ENCODE assay signal across 21 cellular contexts in genomic region chr13:27915301-27916207, GRCh38. TPM values are rescaled to one million over a fixed set of nuclear protein-coding genes. Genes with fewer than 3 reads are reported as not detected.
DNase-seq lines count a peak whose midpoint lies in the region; ATAC-seq, FAIRE-seq and TF ChIP-seq lines count a peak whose summit lies in the region.
"Had no signal": no experiment of that assay in that cellular context is flagged by ENCODE, and none has a peak within 500 bp of the region (broad histone marks: within the 10 kb centered on the region; RNA-seq: fewer than 3 reads in every experiment).

No MANE protein-coding gene starts in this region.

- no peaks in the 10 kb centered on the region for H3K79me1 ChIP-seq in H1 (ENCODE audit: low read depth, low read length)

- no peaks in the 10 kb centered on the region for H3K9me3 Mint-ChIP-seq in activated naive CD8-positive, alpha-beta T cell treated with anti-CD3 and anti-CD28 coated beads for 36 hours
- H3K9me3 Mint-ChIP-seq: HFFc6 had no signal

- H3K27ac ChIP-seq in PC-3 (ENCODE audit: low read length): no peak overlapping the region
- H3K27ac ChIP-seq in H1 (ENCODE audit: low read depth, low read length): no peak overlapping the region
- no peak overlapping the region for H3K27ac ChIP-seq in lung (ENCODE audit: low read depth in 1 of 2, low read length in 1 of 2)
- no peak overlapping the region for H3K27ac ChIP-seq in MM.1S (ENCODE audit: low read length)

- H3F3A ChIP-seq in PC-3 (ENCODE audit: low read length, unreplicated experiment) (no peaks in the 10 kb centered on the region), MM.1S (ENCODE audit: insufficient read depth, low read length) (no peaks in the 10 kb centered on the region)

- H3K23ac ChIP-seq in H1 (ENCODE audit: insufficient read length): no peak overlapping the region

- no peak overlapping the region for H3K27ac Mint-ChIP-seq in activated naive CD8-positive, alpha-beta T cell treated with anti-CD3 and anti-CD28 coated beads for 36 hours
- H3K27ac Mint-ChIP-seq: HFFc6 had no signal

- 0 out of 2 replicates have a peak overlapping the region, but pooled peaks have one; percentile 39 for H2AFZ ChIP-seq in PC-3 (ENCODE audit: low read length)
- no peak overlapping the region for H2AFZ ChIP-seq in H1 (ENCODE audit: low read length)
- no peak overlapping the region for H2AFZ ChIP-seq in MM.1S (ENCODE audit: low read length)

- H4K8ac ChIP-seq in H1 (ENCODE audit: extremely low read depth, insufficient read depth, low read length): no peak overlapping the region

- H3K18ac ChIP-seq in H1 (ENCODE audit: extremely low read depth, low read length): no peak overlapping the region

- no peak overlapping the region for H2BK5ac ChIP-seq in H1 (ENCODE audit: low read depth, low read length)

- H3K14ac ChIP-seq in H1 (ENCODE audit: insufficient read length): no peak overlapping the region

- H3K36me3 ChIP-seq in PC-3 (ENCODE audit: low read depth, low read length) (no peaks in the 10 kb centered on the region), H1 (ENCODE audit: control insufficient read depth in 2 of 4, insufficient read depth in 4 of 4, low read length in 3 of 4) (no peaks in the 10 kb centered on the region; a peak in 1 of 8 replicates), lung (ENCODE audit: control insufficient read depth in 2 of 2, insufficient read depth in 2 of 2, low read length in 2 of 2) (no peaks in the 10 kb centered on the region), MM.1S (replicated peaks; ENCODE audit: insufficient read depth, low read length) (no peaks in the 10 kb centered on the region)

- no peak overlapping the region for H3K4ac ChIP-seq in H1 (replicated peaks; ENCODE audit: insufficient read length, low read depth, low read length)

- no peak overlapping the region for H3K4me3 ChIP-seq in PC-3 (ENCODE audit: low read length)
- no peak overlapping the region for H3K4me3 ChIP-seq in H1 (ENCODE audit: extremely low read depth in 1 of 4, insufficient read depth in 2 of 4, low read depth in 3 of 4, low read length in 4 of 4)
- no peak overlapping the region for H3K4me3 ChIP-seq in lung
- no peak overlapping the region for H3K4me3 ChIP-seq in MM.1S (ENCODE audit: low read length)

- FAIRE-seq in H1 (lab: Jason Lieb, UNC): no peak
- FAIRE-seq: G401.6, GM12891 had no signal

- POLR2A ChIA-PET in PC-3 (lab: Charles Lee; ENCODE audit: unreplicated experiment): no interaction called here
- POLR2A ChIA-PET in H1 (lab: Charles Lee; ENCODE audit: partially characterized antibody): interaction anchor here (0.8 to 1.0 kb wide), 2 partner anchors 9 to 43 kb away, joined by 3 to 4 read pairs; no protein-coding TSS in a partner anchor

- WGBS in H1 (ENCODE audit: extremely low coverage in 1 of 2, insufficient coverage in 1 of 2, insufficient read length in 1 of 2, insufficient replicate concordance in 2 of 2, low coverage in 1 of 2, low lambda C conversion rate in 2 of 2, missing lambda C conversion rate in 1 of 2), 2 experiments: 50% methylated on average over 10 of the region's 10 CpGs; no CpG with 5 or more reads in 1 of the 2 experiments
- 36 to 46% methylated on average over 10 of the region's 10 CpGs for WGBS in lung, 2 donors

- H3K9ac ChIP-seq in PC-3 (ENCODE audit: low read length): no peak overlapping the region
- H3K9ac ChIP-seq in H1 (replicated peaks in 1 of 4; ENCODE audit: extremely low read depth in 1 of 4, low read depth in 3 of 4, low read length in 3 of 4): no peak overlapping the region
- no peak overlapping the region for H3K9ac ChIP-seq in MM.1S (ENCODE audit: low read length)

- H3K9me3 ChIP-seq in PC-3 (ENCODE audit: low read length) (no peaks in the 10 kb centered on the region), H1 (ENCODE audit: insufficient read depth in 2 of 2, low read depth in 1 of 2, low read length in 1 of 2) (peaks cover 0 to 3% of the 10 kb centered on the region in 2 experiments; a peak in 1 of 4 replicates), lung (ENCODE audit: control insufficient read depth in 2 of 2, insufficient read depth in 1 of 2, low read length in 1 of 2) (peaks cover 0 to 16% of the 10 kb centered on the region in 2 donors), MM.1S (replicated peaks; ENCODE audit: insufficient read depth, low read length) (no peaks in the 10 kb centered on the region)
- H3K9me3 ChIP-seq: Caco-2 had no signal

- H2BK20ac ChIP-seq in H1 (ENCODE audit: low read length): no peak overlapping the region

- intact Hi-C loops in PC-3 (cut with micrococcal nuclease): no loop called here

- no peak for TF ChIP-seq CTCF in PC-3 (conservative IDR thresholded peaks at IDR 0.05; ENCODE audit: low read depth, low read length)
- TF ChIP-seq CTCF in H1 (IDR thresholded peaks at IDR 0.05; ENCODE audit: control extremely low read depth in 1 of 3, insufficient read depth in 1 of 3, low read depth in 1 of 3, low read length in 3 of 3): no peak
- no peak for TF ChIP-seq CTCF in lung (IDR thresholded peaks at IDR 0.05; ENCODE audit: control extremely low read depth, extremely low read depth)
- no peak for TF ChIP-seq CTCF in MM.1S (IDR thresholded peaks at IDR 0.05; ENCODE audit: low read length)

- peaks cover 86% of the 10 kb centered on the region for H3K27me3 Mint-ChIP-seq in activated naive CD8-positive, alpha-beta T cell treated with anti-CD3 and anti-CD28 coated beads for 36 hours

- no peak overlapping the region for H4K5ac ChIP-seq in H1 (ENCODE audit: insufficient read length, low read depth, low read length)

- no peak overlapping the region for H2BK12ac ChIP-seq in H1 (ENCODE audit: low read depth, low read length)

- H3K23me2 ChIP-seq in H1 (ENCODE audit: low read depth, low read length): no peaks in the 10 kb centered on the region; the same call in 1 of the 2 replicates

- H3K9me2 ChIP-seq in PC-3 (replicated peaks; ENCODE audit: low read length) (no peaks in the 10 kb centered on the region), MM.1S (replicated peaks; ENCODE audit: insufficient read depth, low read length) (no peaks in the 10 kb centered on the region)

- TF ChIP-seq POLR2A in H1 (IDR thresholded peaks at IDR 0.05; ENCODE audit: control extremely low read depth in 1 of 2, low read depth in 2 of 2, low read length in 2 of 2): no peak

- ATAC-seq in PC-3: peak; percentile 71
- no peak for ATAC-seq in lung (ENCODE audit: insufficient read depth, low FRiP score)
- ATAC-seq in HG02798 (IDR thresholded peaks at IDR 0.05; ENCODE audit: poor library complexity, unreplicated experiment): no peak
- no peak for ATAC-seq in HG03521 (IDR thresholded peaks at IDR 0.05; ENCODE audit: unreplicated experiment)

- H2BK120ac ChIP-seq in H1 (replicated peaks; ENCODE audit: low read depth, low read length): no peak overlapping the region

- DNase-seq in Daoy (ENCODE audit: low read depth) (peak; percentile 48), PC-3 (peak; percentile 54), H1 (ENCODE audit: low read depth in 1 of 2, low spot score in 2 of 2) (peak in 1 of 2 experiments; percentile 39), lung (ENCODE audit: low spot score) (peak; percentile 16), MM.1S (no peak)
- no peak for DNase-seq in activated naive CD8-positive, alpha-beta T cell treated with anti-CD3 and anti-CD28 coated beads for 36 hours
- DNase-seq: Caco-2, DMS79, HFFc6, IMR-90, NCI-H1436 treated with DMSO at 0.1 percent for 48 hours, NCI-H2081, NCI-H510A treated with DMSO at 0.1 percent for 48 hours had no signal

- H2BK15ac ChIP-seq in H1 (ENCODE audit: low read length): no peak overlapping the region

- H4K20me1 ChIP-seq in PC-3 (ENCODE audit: low read length): no peaks in the 10 kb centered on the region
- peaks cover 7 to 16% of the 10 kb centered on the region in 2 experiments for H4K20me1 ChIP-seq in H1 (replicated peaks in 1 of 2; ENCODE audit: control insufficient read depth in 1 of 2, insufficient read depth in 2 of 2, low read length in 2 of 2)
- no peaks in the 10 kb centered on the region for H4K20me1 ChIP-seq in MM.1S (ENCODE audit: insufficient read depth, low read length)

- no peak overlapping the region for H2AK5ac ChIP-seq in H1 (ENCODE audit: low read depth, low read length)

- H3K4me1 Mint-ChIP-seq in activated naive CD8-positive, alpha-beta T cell treated with anti-CD3 and anti-CD28 coated beads for 36 hours: peaks cover 22% of the 10 kb centered on the region

- CTCF ChIA-PET in PC-3 (lab: Charles Lee) (no interaction called here), H1 (lab: Charles Lee; ENCODE audit: partially characterized antibody) (interaction anchor here (0.6 to 3.2 kb wide), 21 partner anchors 11 to 542 kb away, joined by 3 to 18 read pairs (median 4); no protein-coding TSS in a partner anchor)

- H3K79me2 ChIP-seq in PC-3 (ENCODE audit: low read length) (no peaks in the 10 kb centered on the region), H1 (ENCODE audit: control insufficient read depth in 1 of 2, insufficient read depth in 2 of 2, low read length in 2 of 2) (no peaks in the 10 kb centered on the region), MM.1S (ENCODE audit: low read length) (no peaks in the 10 kb centered on the region)

- H3K27me3 ChIP-seq in PC-3 (ENCODE audit: low read length) (peaks cover under 1% of the 10 kb centered on the region; the same call in 1 of the 2 replicates), H1 (replicated peaks in 1 of 4; ENCODE audit: control insufficient read depth in 3 of 4, extremely low read depth in 1 of 4, insufficient read depth in 3 of 4, low read length in 3 of 4) (peaks cover 53 to 76% (median 64%) of the 10 kb centered on the region in 4 experiments), lung (ENCODE audit: control insufficient read depth, insufficient read depth) (peaks cover 25% of the 10 kb centered on the region), MM.1S (replicated peaks; ENCODE audit: insufficient read depth, low read length) (no peaks in the 10 kb centered on the region)

- H3K4me3 Mint-ChIP-seq in activated naive CD8-positive, alpha-beta T cell treated with anti-CD3 and anti-CD28 coated beads for 36 hours: no peak overlapping the region
- H3K4me3 Mint-ChIP-seq: HFFc6 had no signal

- H3K4me2 ChIP-seq in PC-3 (ENCODE audit: low read length): peak overlapping the region; percentile 18
- H3K4me2 ChIP-seq in H1 (ENCODE audit: insufficient read depth in 1 of 2, low read depth in 2 of 2, low read length in 2 of 2): no peak overlapping the region
- H3K4me2 ChIP-seq in MM.1S (ENCODE audit: low read depth, low read length): no peak overlapping the region

- no TSS peak for BruUV-seq in PC-3 (replicated peaks; lab: Mats Ljungman, UMichigan)

- TF ChIP-seq RAD21 in H1 (IDR thresholded peaks at IDR 0.05 in 1 of 2, conservative IDR thresholded peaks at IDR 0.05 in 1 of 2; ENCODE audit: low read depth in 2 of 2, low read length in 2 of 2): no peak

- H4K91ac ChIP-seq in H1 (replicated peaks; ENCODE audit: insufficient read length, low read length): no peak overlapping the region

- no peaks in the 10 kb centered on the region for H3K36me3 Mint-ChIP-seq in activated naive CD8-positive, alpha-beta T cell treated with anti-CD3 and anti-CD28 coated beads for 36 hours

- no peak for TF ChIP-seq EP300 in H1 (IDR thresholded peaks at IDR 0.05; ENCODE audit: borderline replicate concordance in 1 of 2, low read depth in 2 of 2, low read length in 2 of 2)

- H3K4me1 ChIP-seq in PC-3 (ENCODE audit: insufficient read depth, low read length): peaks cover 22% of the 10 kb centered on the region
- H3K4me1 ChIP-seq in H1 (replicated peaks in 1 of 4; ENCODE audit: control insufficient read depth in 3 of 4, insufficient read depth in 4 of 4, low read length in 3 of 4): peaks cover 6 to 18% (median 11%) of the 10 kb centered on the region in 4 experiments
- peaks cover 0 to 17% of the 10 kb centered on the region in 2 donors for H3K4me1 ChIP-seq in lung (ENCODE audit: control insufficient read depth in 2 of 2, insufficient read depth in 2 of 2, low read length in 2 of 2)
- no peaks in the 10 kb centered on the region for H3K4me1 ChIP-seq in MM.1S (ENCODE audit: low read length)

- H3K56ac ChIP-seq in H1 (replicated peaks; ENCODE audit: insufficient read length, low read depth, low read length): no peak overlapping the region

RNA-seq across cellular contexts. Expression of gene PDX1, which starts 4.2 kb away (rescaled TPM):
- not detected in 2 replicates for total RNA-seq in Daoy (2014; rRNA removed; shearing (Covaris generic))
- 0.17 TPM in 1 of 2 replicates, not detected in the other for total RNA-seq in PC-3 (2014; rRNA removed)
- total RNA-seq in H1 (2021; fragmentation: NEBNext Ultra II Directional; extraction: Animal tissue kit (Norgen Biotek cat#: 25700)): not detected in 2 replicates
- polyA plus RNA-seq in H1 (2011; rRNA removed): not detected in 2 replicates
- not detected for polyA plus RNA-seq in H1 (2011; cell fraction: cytosol; rRNA removed)
- not detected for polyA plus RNA-seq in H1 (2011; cell fraction: nucleus; rRNA removed)
- not detected in 4 replicates for polyA plus RNA-seq in H1 (2012, experiment 1 of 2)
- polyA plus RNA-seq in H1 (2012, experiment 2 of 2): not detected
- polyA plus RNA-seq in H1 (2013, experiment 1 of 2): not detected
- not detected for polyA plus RNA-seq in H1 (2013, experiment 2 of 2)
- polyA minus RNA-seq in H1 (2011; rRNA and poly(A)+ RNA removed): not detected in 2 replicates
- not detected for polyA minus RNA-seq in H1 (2011; cell fraction: cytosol; rRNA and poly(A)+ RNA removed)
- polyA minus RNA-seq in H1 (2011; cell fraction: nucleus; rRNA and poly(A)+ RNA removed): not detected
- total RNA-seq in lung: not detected
- not detected for polyA plus RNA-seq in lung
- not detected for total RNA-seq in activated naive CD8-positive, alpha-beta T cell treated with anti-CD3 and anti-CD28 coated beads for 36 hours
- total RNA-seq: A673, HFFc6, IMR-90, LHCN-M2, RPMI7951 had no signal
- polyA plus RNA-seq: CD14-positive monocyte, IMR-90 had no signal

RNA-seq across cellular contexts. Expression of gene CDX2, which starts 53.6 kb away (rescaled TPM):
- not detected in 2 replicates for total RNA-seq in Daoy (2014; rRNA removed; shearing (Covaris generic))
- 0.62 TPM in 1 of 2 replicates, not detected in the other for total RNA-seq in PC-3 (2014; rRNA removed)
- total RNA-seq in H1 (2021; fragmentation: NEBNext Ultra II Directional; extraction: Animal tissue kit (Norgen Biotek cat#: 25700)): 0.09 TPM in 1 of 2 replicates, not detected in the other
- polyA plus RNA-seq in H1 (2011; rRNA removed): not detected in 2 replicates
- not detected for polyA plus RNA-seq in H1 (2011; cell fraction: cytosol; rRNA removed)
- polyA plus RNA-seq in H1 (2011; cell fraction: nucleus; rRNA removed): 0.03 TPM
- 0.04 to 0.08 TPM (median 0.05 TPM) in 3 of 4 replicates, not detected in the other for polyA plus RNA-seq in H1 (2012, experiment 1 of 2)
- 0.13 TPM for polyA plus RNA-seq in H1 (2012, experiment 2 of 2)
- polyA plus RNA-seq in H1 (2013, experiment 1 of 2): 0.06 TPM
- 0.17 TPM for polyA plus RNA-seq in H1 (2013, experiment 2 of 2)
- polyA minus RNA-seq in H1 (2011; rRNA and poly(A)+ RNA removed): 0.06 TPM in 1 of 2 replicates, not detected in the other
- not detected for polyA minus RNA-seq in H1 (2011; cell fraction: cytosol; rRNA and poly(A)+ RNA removed)
- not detected for polyA minus RNA-seq in H1 (2011; cell fraction: nucleus; rRNA and poly(A)+ RNA removed)
- total RNA-seq in lung: under 1 TPM in 1 of 2 donors, not detected in 1; 0.12 TPM
- not detected for polyA plus RNA-seq in lung
- not detected for total RNA-seq in activated naive CD8-positive, alpha-beta T cell treated with anti-CD3 and anti-CD28 coated beads for 36 hours
- total RNA-seq: A673, HFFc6, IMR-90, LHCN-M2, RPMI7951 had no signal
- polyA plus RNA-seq: CD14-positive monocyte, IMR-90 had no signal

Comparison
In these comparisons a context has a peak if more than half of its experiments do, and no peak if none do; other contexts are left out.
1. DNase-seq: peak in Daoy (single experiment), PC-3 (single experiment) and lung (single experiment); none in activated naive CD8-positive, alpha-beta T cell treated with anti-CD3 and anti-CD28 coated beads for 36 hours (single experiment) and MM.1S (single experiment).